ENCODE assay signal across 9 cellular contexts in the genomic region with DNA sequence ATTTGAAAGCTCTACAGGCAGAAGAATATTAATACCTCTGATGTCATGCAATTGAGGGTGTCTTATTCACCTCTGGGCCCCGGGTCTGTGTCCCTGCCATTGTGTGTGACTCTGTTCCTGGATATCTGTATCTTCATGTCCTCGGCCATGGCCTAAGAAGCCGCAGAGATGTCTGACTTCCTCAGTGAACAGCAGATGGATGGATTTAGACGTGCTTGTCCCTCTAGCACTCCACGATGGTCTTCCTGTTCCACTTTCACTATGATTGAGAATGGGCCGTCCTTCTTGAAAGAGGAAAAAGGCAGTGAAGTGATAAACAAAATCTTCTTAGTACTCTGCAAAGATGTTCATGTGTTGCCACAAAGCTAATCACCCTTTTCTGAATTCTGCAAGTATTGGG.
A peak's percentile ranks its signal among the peaks of the same experiment; 100 is the strongest.
DNase-seq lines count a peak whose midpoint lies in the region; ATAC-seq lines count a peak whose summit lies in the region.
"Had no signal": no experiment of that assay in that cellular context is flagged by ENCODE, and none has a peak within 500 bp of the region (broad histone marks: within the 10 kb centered on the region; RNA-seq: fewer than 3 reads in every experiment).

No MANE protein-coding gene starts in this region.

- H3K27me3 ChIP-seq in right cardiac atrium (ENCODE audit: control insufficient read depth, insufficient read depth), result no peaks in the 10 kb centered on the region

- peaks cover 64% of the 10 kb centered on the region for H3K36me3 ChIP-seq in KOPT-K1 (ENCODE audit: insufficient read depth, low read length)

- H3K9me3 ChIP-seq in KOPT-K1 (ENCODE audit: insufficient read depth, low read length, poor library complexity, severe bottlenecking), result no peaks in the 10 kb centered on the region
- no peaks in the 10 kb centered on the region for H3K9me3 ChIP-seq in right cardiac atrium (ENCODE audit: control insufficient read depth, low read length)

- peaks cover 8% of the 10 kb centered on the region for H3K4me1 ChIP-seq in right cardiac atrium (ENCODE audit: control insufficient read depth, insufficient read depth, low read length)

- H3K27ac ChIP-seq in KOPT-K1 (ENCODE audit: low read depth, low read length, poor library complexity, severe bottlenecking) (peak overlapping the region; percentile 11), right cardiac atrium (ENCODE audit: low read length) (no peak overlapping the region)

- H3K4me3 ChIP-seq in right cardiac atrium (ENCODE audit: low read length), result no peak overlapping the region

- WGBS in right cardiac atrium, result 54% methylated on average over 6 of the region's 6 CpGs

- intact Hi-C loops in right cardiac atrium (cut with DNase I), result no loop called here

- DNase-seq in right cardiac atrium (no peak), NCI-H187 (lab: John Stamatoyannopoulos, UW) (no peak), mesenteric fat pad (ENCODE audit: low spot score) (no peak), NCI-H2107 (lab: John Stamatoyannopoulos, UW) (no peak)
- DNase-seq in activated CD8-positive, alpha-beta memory T cell treated with anti-CD3 and anti-CD28 coated beads, Interleukin-2, amount 50 U/mL, for 4 hours, result no peak

- ATAC-seq in GM18498 (IDR thresholded peaks at IDR 0.05; ENCODE audit: unreplicated experiment) (peak; percentile 74), GM21515 (IDR thresholded peaks at IDR 0.05; ENCODE audit: unreplicated experiment) (peak; percentile 78), right cardiac atrium (peak; percentile 22 to 39)
- ATAC-seq: HCT116 had no signal
